In genomic region chr17:78736526-78737079, GRCh38 we compare ENCODE assay signal across 7 cellular contexts. TPM values are rescaled to one million over a fixed set of nuclear protein-coding genes. Genes with fewer than 3 reads are reported as not detected.
DNase-seq lines count a peak whose midpoint lies in the region; ATAC-seq, FAIRE-seq and TF ChIP-seq lines count a peak whose summit lies in the region.

No MANE protein-coding gene starts in this region.

- H3K4me3 ChIP-seq in fibroblast of the aortic adventitia (ENCODE audit: low read depth, low read length), result peak overlapping the region; percentile 68
- peak overlapping the region; percentile 33 to 47 for H3K4me3 ChIP-seq in prostate gland

- no peaks in the 10 kb centered on the region for H3K36me3 ChIP-seq in prostate gland

- peaks cover 8% of the 10 kb centered on the region for H3K4me1 ChIP-seq in prostate gland (replicated peaks)

- H3K27me3 ChIP-seq in prostate gland (replicated peaks; ENCODE audit: insufficient read depth), result no peaks in the 10 kb centered on the region

- DNase-seq in NCI-H69 (lab: John Stamatoyannopoulos, UW), result peak; percentile 93
- DNase-seq in activated T-cell treated with anti-CD3 and anti-CD28 coated beads, Interleukin-2, amount 50 U/mL, for 24 hours, result peak; percentile 68
- DNase-seq in fibroblast of the aortic adventitia (ENCODE audit: low read depth), result peak; percentile 57
- DNase-seq in prostate gland (ENCODE audit: low spot score), result peak; percentile 96
- DNase-seq in D721Med (ENCODE audit: insufficient read length, low spot score), result no peak

- ATAC-seq in GM18858 (IDR thresholded peaks at IDR 0.05; ENCODE audit: unreplicated experiment), result peak; percentile 40
- ATAC-seq in HG03095 (IDR thresholded peaks at IDR 0.05; ENCODE audit: unreplicated experiment), result peak; percentile 35

- H3K4me1 Mint-ChIP-seq in activated T-cell treated with anti-CD3 and anti-CD28 coated beads, Interleukin-2, amount 50 U/mL, for 24 hours (ENCODE audit: low read depth), result peaks cover 92% of the 10 kb centered on the region

- intact Hi-C loops in prostate gland (cut with DNase I), result no loop called here

- no peaks in the 10 kb centered on the region for H3K9me3 Mint-ChIP-seq in activated T-cell treated with anti-CD3 and anti-CD28 coated beads, Interleukin-2, amount 50 U/mL, for 24 hours

- peak overlapping the region; percentile 94 for H3K27ac Mint-ChIP-seq in activated T-cell treated with anti-CD3 and anti-CD28 coated beads, Interleukin-2, amount 50 U/mL, for 24 hours

- TF ChIP-seq CTCF in fibroblast of the aortic adventitia (IDR thresholded peaks at IDR 0.05; ENCODE audit: insufficient read depth, low read length) (peak; percentile 26), prostate gland (IDR thresholded peaks at IDR 0.05) (peak in 3 of 4 experiments; percentile 34 to 64 (median 52)), D721Med (IDR thresholded peaks at IDR 0.05; ENCODE audit: insufficient read depth, missing control alignments) (no peak)

- no peak for FAIRE-seq in D721Med (lab: Jason Lieb, UNC)

- peak; percentile 68 for TF ChIP-seq POLR2A in prostate gland (IDR thresholded peaks at IDR 0.05)

- no peaks in the 10 kb centered on the region for H3K27me3 Mint-ChIP-seq in activated T-cell treated with anti-CD3 and anti-CD28 coated beads, Interleukin-2, amount 50 U/mL, for 24 hours

- H3K9me3 ChIP-seq in prostate gland, result no peaks in the 10 kb centered on the region

- peaks cover 31% of the 10 kb centered on the region for H3K36me3 Mint-ChIP-seq in activated T-cell treated with anti-CD3 and anti-CD28 coated beads, Interleukin-2, amount 50 U/mL, for 24 hours (ENCODE audit: low read depth)

- H3K27ac ChIP-seq in prostate gland, result peak overlapping the region; percentile 82 to 86

- peak overlapping the region; percentile 79 for H3K4me3 Mint-ChIP-seq in activated T-cell treated with anti-CD3 and anti-CD28 coated beads, Interleukin-2, amount 50 U/mL, for 24 hours

- WGBS in prostate gland, result 14% methylated on average over 15 of the region's 15 CpGs

RNA-seq across cellular contexts. Expression of gene CYTH1, which starts 45.5 kb away (rescaled TPM):
- 7.8 and 13.8 TPM in 2 replicates for total RNA-seq in fibroblast of the aortic adventitia (ENCODE audit: low replicate concordance)
- total RNA-seq in prostate gland, result 10 to 100 TPM; 65.2 to 73.9 TPM
